Comparison of ENCODE assay signal across 13 cellular contexts in genomic region chr5:177124486-177124991, GRCh38.
DNase-seq lines count a peak whose midpoint lies in the region; ATAC-seq lines count a peak whose summit lies in the region.
"Had no signal": no experiment of that assay in that cellular context is flagged by ENCODE, and none has a peak within 500 bp of the region (broad histone marks: within the 10 kb centered on the region; RNA-seq: fewer than 3 reads in every experiment).

No MANE protein-coding gene starts in this region.

- H3K27ac Mint-ChIP-seq in effector memory CD8-positive, alpha-beta T cell, result peak overlapping the region in 1 of 2 donors; percentile 53
- H3K27ac Mint-ChIP-seq: activated CD8-positive, alpha-beta memory T cell treated with anti-CD3 and anti-CD28 coated beads, Interleukin-2, amount 10 ng/mL, durations not matched to agents 7 days and 5 days had no signal

- peaks cover 10 to 11% of the 10 kb centered on the region in 2 donors for H3K4me1 Mint-ChIP-seq in effector memory CD8-positive, alpha-beta T cell (ENCODE audit: low read depth in 2 of 2)

- no peaks in the 10 kb centered on the region for H3K27me3 Mint-ChIP-seq in effector memory CD8-positive, alpha-beta T cell
- H3K27me3 Mint-ChIP-seq: activated CD8-positive, alpha-beta memory T cell treated with anti-CD3 and anti-CD28 coated beads, Interleukin-2, amount 10 ng/mL, durations not matched to agents 7 days and 5 days had no signal

- DNase-seq in ELF-1 (ENCODE audit: low read depth, low spot score) (peak; percentile 69), NAMALWA (ENCODE audit: low spot score) (peak; percentile 77), iPS-NIHi7 (ENCODE audit: extremely low spot score) (peak; percentile 82), NCI-H446 treated with DMSO at 0.1 percent for 48 hours (lab: John Stamatoyannopoulos, UW) (no peak), LoVo (ENCODE audit: low spot score) (no peak)
- DNase-seq in effector memory CD8-positive, alpha-beta T cell, result no peak
- DNase-seq: activated CD8-positive, alpha-beta memory T cell treated with anti-CD3 and anti-CD28 coated beads, Interleukin-2, amount 10 ng/mL, durations not matched to agents 7 days and 5 days; anterior cingulate cortex; heart right ventricle; midbrain; NCI-H1092 treated with DMSO at 0.1 percent for 48 hours had no signal

- no peak overlapping the region for H3K4me3 Mint-ChIP-seq in effector memory CD8-positive, alpha-beta T cell
- H3K4me3 Mint-ChIP-seq: activated CD8-positive, alpha-beta memory T cell treated with anti-CD3 and anti-CD28 coated beads, Interleukin-2, amount 10 ng/mL, durations not matched to agents 7 days and 5 days had no signal

- ATAC-seq in GM19467 (IDR thresholded peaks at IDR 0.05; ENCODE audit: unreplicated experiment), result peak; percentile 62
- ATAC-seq in GM18867 (IDR thresholded peaks at IDR 0.05; ENCODE audit: unreplicated experiment), result no peak
- no peak for ATAC-seq in effector memory CD8-positive, alpha-beta T cell (replicated peaks)
- ATAC-seq: activated CD8-positive, alpha-beta memory T cell treated with anti-CD3 and anti-CD28 coated beads, Interleukin-2, amount 10 ng/mL, durations not matched to agents 7 days and 5 days; heart right ventricle had no signal

- H3K36me3 Mint-ChIP-seq in effector memory CD8-positive, alpha-beta T cell (ENCODE audit: insufficient read depth), result peaks cover 2% of the 10 kb centered on the region
- H3K36me3 Mint-ChIP-seq: activated CD8-positive, alpha-beta memory T cell treated with anti-CD3 and anti-CD28 coated beads, Interleukin-2, amount 10 ng/mL, durations not matched to agents 7 days and 5 days had no signal

- no peaks in the 10 kb centered on the region for H3K9me3 Mint-ChIP-seq in effector memory CD8-positive, alpha-beta T cell

Comparison
In these comparisons a context has a peak if more than half of its experiments do, and no peak if none do; other contexts are left out.
1. DNase-seq: peak in ELF-1 (single experiment), NAMALWA (single experiment) and iPS-NIHi7 (single experiment); none in NCI-H446 treated with DMSO at 0.1 percent for 48 hours (single experiment), effector memory CD8-positive, alpha-beta T cell (0 of 3) and LoVo (single experiment).